8 cellular contexts compared by ENCODE assay signal in genomic region chr11:119056397-119056999, GRCh38. TPM values are rescaled to one million over a fixed set of nuclear protein-coding genes. Genes with fewer than 3 reads are reported as not detected.
DNase-seq lines count a peak whose midpoint lies in the region; ATAC-seq and TF ChIP-seq lines count a peak whose summit lies in the region.

No MANE protein-coding gene starts in this region.

- 1% methylated on average over 30 to 48 of the region's 48 CpGs for WGBS in esophagus, 2 donors
- WGBS in upper lobe of left lung, 2 donors, result 0% methylated on average over 1 to 19 of the region's 48 CpGs

- no peaks in the 10 kb centered on the region for H3K9me3 ChIP-seq in esophagus (ENCODE audit: control insufficient read depth in 2 of 2, insufficient read depth in 1 of 2, low read depth in 1 of 2, low read length in 1 of 2)
- no peaks in the 10 kb centered on the region for H3K9me3 ChIP-seq in upper lobe of left lung

- peak overlapping the region; percentile 92 to 94 for H3K27ac ChIP-seq in esophagus (ENCODE audit: low read depth in 2 of 2, low read length in 1 of 2)
- H3K27ac ChIP-seq in upper lobe of left lung, result peak overlapping the region; percentile 81 to 90 (median 88)

- H3K4me1 Mint-ChIP-seq in nephron, result peaks cover 31% of the 10 kb centered on the region

- H3K27ac Mint-ChIP-seq in nephron, result peak overlapping the region; percentile 55 to 94 (median 90)

- peaks cover 38% of the 10 kb centered on the region for H3K36me3 Mint-ChIP-seq in nephron (ENCODE audit: low read depth)

- H3K4me1 ChIP-seq in esophagus (ENCODE audit: control insufficient read depth in 2 of 2, insufficient read depth in 2 of 2, low read length in 1 of 2) (peaks cover 0 to 10% of the 10 kb centered on the region in 2 donors), upper lobe of left lung (peaks cover 14 to 24% (median 18%) of the 10 kb centered on the region in 4 donors)

- H3K36me3 ChIP-seq in esophagus (ENCODE audit: control insufficient read depth in 2 of 2, insufficient read depth in 2 of 2, low read length in 1 of 2) (peaks cover 19 to 36% of the 10 kb centered on the region in 2 donors), upper lobe of left lung (peaks cover 17 to 38% (median 36%) of the 10 kb centered on the region in 4 donors)

- H3K27me3 ChIP-seq in esophagus (ENCODE audit: control insufficient read depth in 1 of 2, insufficient read depth in 2 of 2, low read length in 2 of 2) (no peaks in the 10 kb centered on the region), upper lobe of left lung (no peaks in the 10 kb centered on the region)

- TF ChIP-seq POLR2A in upper lobe of left lung (IDR thresholded peaks at IDR 0.05), result no peak

- no peaks in the 10 kb centered on the region for H3K9me3 Mint-ChIP-seq in nephron

- H3K4me3 ChIP-seq in esophagus (ENCODE audit: low read depth in 1 of 2, low read length in 2 of 2) (peak overlapping the region; percentile 85 to 92), upper lobe of left lung (peak overlapping the region; percentile 81 to 99 (median 93))

- ATAC-seq in GM21576 (IDR thresholded peaks at IDR 0.05; ENCODE audit: unreplicated experiment) (peak; percentile 5), upper lobe of left lung (ENCODE audit: low FRiP score in 2 of 2) (peak; percentile 4 to 41)

- TF ChIP-seq CTCF in nephron (IDR thresholded peaks at IDR 0.05; ENCODE audit: unreplicated experiment in 3 of 3) (no peak), upper lobe of left lung (IDR thresholded peaks at IDR 0.05) (no peak)

- TF ChIP-seq EP300 in upper lobe of left lung (IDR thresholded peaks at IDR 0.05), result no peak

- peak overlapping the region; percentile 92 to 99 (median 97) for H3K4me3 Mint-ChIP-seq in nephron

- no peaks in the 10 kb centered on the region for H3K27me3 Mint-ChIP-seq in nephron (ENCODE audit: low read depth)

- DNase-seq in COLO668 (lab: John Stamatoyannopoulos, UW; ENCODE audit: unreplicated experiment), result peak; percentile 61
- peak; percentile 16 for DNase-seq in M059J (ENCODE audit: low read depth)
- DNase-seq in activated CD8-positive, alpha-beta memory T cell treated with anti-CD3 and anti-CD28 coated beads, Interleukin-2, amount 50 U/mL, for 4 hours, result peak; percentile 51
- peak in 1 of 2 donors; percentile 51 for DNase-seq in upper lobe of left lung
- DNase-seq in GDM1 (lab: John Stamatoyannopoulos, UW), result no peak

RNA-seq across cellular contexts. Expression of gene HYOU1, which starts 0.5 kb away (rescaled TPM):
- total RNA-seq in M059J (2014; rRNA removed; shearing (Covaris generic)), result 152 and 234 TPM in 2 replicates
- 10 to 100 TPM; 32.9 to 39.1 TPM for polyA plus RNA-seq in esophagus
- total RNA-seq in upper lobe of left lung, result 100 to 1,000 TPM in 1 of 6 donors, 10 to 100 TPM in 5; 33.5 to 202 (median 72.7) TPM

RNA-seq across cellular contexts. Expression of gene VPS11, which starts 11.1 kb away (rescaled TPM):
- 18.9 and 20.9 TPM in 2 replicates for total RNA-seq in M059J (2014; rRNA removed; shearing (Covaris generic))
- 10 to 100 TPM; 22.4 to 29.0 TPM for polyA plus RNA-seq in esophagus
- 10 to 100 TPM; 24.9 to 88.0 (median 40.4) TPM for total RNA-seq in upper lobe of left lung

RNA-seq across cellular contexts. Expression of gene SLC37A4, which starts 25.8 kb away (rescaled TPM):
- 26.5 and 29.5 TPM in 2 replicates for total RNA-seq in M059J (2014; rRNA removed; shearing (Covaris generic))
- 1 to 10 TPM; 7.3 to 9.3 TPM for polyA plus RNA-seq in esophagus
- total RNA-seq in upper lobe of left lung, result 10 to 100 TPM; 11.4 to 29.0 (median 19.9) TPM

RNA-seq across cellular contexts. Expression of gene HMBS, which starts 28.2 kb away (rescaled TPM):
- total RNA-seq in M059J (2014; rRNA removed; shearing (Covaris generic)), result 17.2 and 18.5 TPM in 2 replicates
- 10 to 100 TPM; 18.0 to 24.2 TPM for polyA plus RNA-seq in esophagus
- total RNA-seq in upper lobe of left lung, result 10 to 100 TPM in 5 of 6 donors, 1 to 10 TPM in 1; 8.4 to 20.4 (median 13.4) TPM

RNA-seq across cellular contexts. Expression of gene TRAPPC4, which starts 37.9 kb away (rescaled TPM):
- total RNA-seq in M059J (2014; rRNA removed; shearing (Covaris generic)), result 114 and 143 TPM in 2 replicates
- 10 to 100 TPM; 11.7 to 32.5 TPM for polyA plus RNA-seq in esophagus
- total RNA-seq in upper lobe of left lung, result 10 to 100 TPM; 44.2 to 77.5 (median 63.6) TPM
